Comparison of ENCODE assay signal across 16 cellular contexts in genomic region chr22:50141891-50142363, GRCh38. TPM values are rescaled to one million over a fixed set of nuclear protein-coding genes. Genes with fewer than 3 reads are reported as not detected.
DNase-seq lines count a peak whose midpoint lies in the region; ATAC-seq and TF ChIP-seq lines count a peak whose summit lies in the region.
"Had no signal": no experiment of that assay in that cellular context is flagged by ENCODE, and none has a peak within 500 bp of the region (broad histone marks: within the 10 kb centered on the region; RNA-seq: fewer than 3 reads in every experiment).

No MANE protein-coding gene starts in this region.

- POLR2A ChIA-PET in AG04450 (lab: Yijun Ruan, JAX): interaction anchor here (1.0 to 1.1 kb wide), 2 partner anchors 13 to 174 kb away, joined by 3 to 4 read pairs; no protein-coding TSS in a partner anchor

- no peak overlapping the region for H3K4me3 Mint-ChIP-seq in stimulated activated naive CD8-positive, alpha-beta T cell treated with anti-CD3 and anti-CD28 coated beads, Interleukin-15, amount 100 ng/mL, for 72 hours
- H3K4me3 Mint-ChIP-seq: central memory CD8-positive, alpha-beta T cell had no signal

- H3K27ac ChIP-seq in AG04450 (ENCODE audit: low read depth, low read length) (no peak overlapping the region), vagina (no peak overlapping the region)
- H3K27ac ChIP-seq: left ventricle myocardium inferior, suprapubic skin had no signal

- H3K9me3 ChIP-seq in AG04450 (ENCODE audit: control insufficient read depth, insufficient read depth, low read length): no peaks in the 10 kb centered on the region; the same call in 1 of the 2 replicates
- no peaks in the 10 kb centered on the region for H3K9me3 ChIP-seq in vagina
- H3K9me3 ChIP-seq: left ventricle myocardium inferior, MG63, suprapubic skin had no signal

- DNase-seq in AG04450 (ENCODE audit: low read depth, low spot score): peak; percentile 29
- DNase-seq in H7: peak; percentile 75
- DNase-seq in SK-N-DZ (ENCODE audit: low spot score): peak; percentile 61
- peak; percentile 62 for DNase-seq in left kidney (ENCODE audit: low read depth, low spot score)
- DNase-seq in vagina (ENCODE audit: extremely low spot score in 2 of 2): no peak
- no peak for DNase-seq in stimulated activated naive CD8-positive, alpha-beta T cell treated with anti-CD3 and anti-CD28 coated beads, Interleukin-15, amount 100 ng/mL, for 72 hours
- no peak for DNase-seq in NCI-H128 (lab: John Stamatoyannopoulos, UW; ENCODE audit: unreplicated experiment)
- DNase-seq: activated CD4-positive, alpha-beta T cell treated with anti-CD3 and anti-CD28 coated beads for 1 hour; C1 segment of cervical spinal cord; foreskin fibroblast; left ventricle myocardium inferior; MG63 had no signal

- CTCF ChIA-PET in AG04450 (lab: Charles Lee): interaction anchor here (1.0 to 1.6 kb wide), 3 partner anchors 56 to 212 kb away, joined by 3 to 4 read pairs (median 3); no protein-coding TSS in a partner anchor

- ATAC-seq in HG03139 (IDR thresholded peaks at IDR 0.05; ENCODE audit: unreplicated experiment): no peak
- no peak for ATAC-seq in stimulated activated naive CD8-positive, alpha-beta T cell treated with anti-CD3 and anti-CD28 coated beads, Interleukin-15, amount 100 ng/mL, for 72 hours

- no peak overlapping the region for H3K4me3 ChIP-seq in AG04450 (ENCODE audit: low read depth, low read length)
- H3K4me3 ChIP-seq in H7 (ENCODE audit: insufficient read depth, low read depth, low read length): no peak overlapping the region
- no peak overlapping the region for H3K4me3 ChIP-seq in vagina
- H3K4me3 ChIP-seq: left ventricle myocardium inferior, MG63, suprapubic skin had no signal

- TF ChIP-seq POLR2A in vagina (IDR thresholded peaks at IDR 0.05): no peak

- H3K27me3 ChIP-seq in AG04450 (ENCODE audit: control insufficient read depth, insufficient read depth, low read length): no peaks in the 10 kb centered on the region
- no peaks in the 10 kb centered on the region for H3K27me3 ChIP-seq in H7 (ENCODE audit: control insufficient read depth, insufficient read depth, low read length)
- no peaks in the 10 kb centered on the region for H3K27me3 ChIP-seq in vagina
- H3K27me3 ChIP-seq: MG63 had no signal

- H3K27me3 Mint-ChIP-seq in stimulated activated naive CD8-positive, alpha-beta T cell treated with anti-CD3 and anti-CD28 coated beads, Interleukin-15, amount 100 ng/mL, for 72 hours: peaks cover 40% of the 10 kb centered on the region

- intact Hi-C loops in vagina (cut with DNase I): no loop called here

- H3K4me1 ChIP-seq in vagina: peaks cover 4% of the 10 kb centered on the region
- H3K4me1 ChIP-seq: left ventricle myocardium inferior had no signal

- H3K4me1 Mint-ChIP-seq in stimulated activated naive CD8-positive, alpha-beta T cell treated with anti-CD3 and anti-CD28 coated beads, Interleukin-15, amount 100 ng/mL, for 72 hours: peaks cover 6% of the 10 kb centered on the region
- H3K4me1 Mint-ChIP-seq: central memory CD8-positive, alpha-beta T cell had no signal

- H3K9me3 Mint-ChIP-seq in stimulated activated naive CD8-positive, alpha-beta T cell treated with anti-CD3 and anti-CD28 coated beads, Interleukin-15, amount 100 ng/mL, for 72 hours: no peaks in the 10 kb centered on the region
- H3K9me3 Mint-ChIP-seq: central memory CD8-positive, alpha-beta T cell had no signal

- TF ChIP-seq CTCF in AG04450 (IDR thresholded peaks at IDR 0.05; ENCODE audit: low read depth, low read length) (peak; percentile 29; the same call in 1 of the 2 replicates), vagina (IDR thresholded peaks at IDR 0.05) (no peak)

- H3K36me3 ChIP-seq in H7 (replicated peaks; ENCODE audit: control insufficient read depth, insufficient read depth, low read length) (no peaks in the 10 kb centered on the region), vagina (no peaks in the 10 kb centered on the region)
- H3K36me3 ChIP-seq: left ventricle myocardium inferior, MG63, suprapubic skin had no signal

- no peak overlapping the region for H3K27ac Mint-ChIP-seq in stimulated activated naive CD8-positive, alpha-beta T cell treated with anti-CD3 and anti-CD28 coated beads, Interleukin-15, amount 100 ng/mL, for 72 hours

RNA-seq across cellular contexts. Expression of gene PANX2, which starts 28.6 kb away (rescaled TPM):
- polyA plus RNA-seq in AG04450 (2011; rRNA removed): 0.93 and 1.1 TPM in 2 replicates
- polyA minus RNA-seq in AG04450 (2011; rRNA and poly(A)+ RNA removed): 0.17 and 0.28 TPM in 2 replicates
- total RNA-seq in H7 (2014; rRNA removed; shearing (Covaris generic)): 2.2 and 2.6 TPM in 2 replicates
- 1.7 and 2.2 TPM in 2 replicates for polyA plus RNA-seq in SK-N-DZ (2014; cell fraction: cytosol; rRNA removed)
- polyA plus RNA-seq in SK-N-DZ (2014; cell fraction: nucleus; rRNA removed): 1.8 and 2.6 TPM in 2 replicates
- 4.2 TPM for total RNA-seq in vagina

RNA-seq across cellular contexts. Expression of gene TRABD, which starts 43.8 kb away (rescaled TPM):
- polyA plus RNA-seq in AG04450 (2011; rRNA removed): 8.7 and 11.8 TPM in 2 replicates
- polyA minus RNA-seq in AG04450 (2011; rRNA and poly(A)+ RNA removed): 7.1 and 9.2 TPM in 2 replicates
- 83.1 and 84.6 TPM in 2 replicates for total RNA-seq in H7 (2014; rRNA removed; shearing (Covaris generic))
- 51.6 and 62.9 TPM in 2 replicates for polyA plus RNA-seq in SK-N-DZ (2014; cell fraction: cytosol; rRNA removed)
- 188 and 198 TPM in 2 replicates for polyA plus RNA-seq in SK-N-DZ (2014; cell fraction: nucleus; rRNA removed)
- 40.3 TPM for total RNA-seq in vagina

RNA-seq across cellular contexts. Expression of gene MOV10L1, which starts 52.1 kb away (rescaled TPM):
- polyA plus RNA-seq in AG04450 (2011; rRNA removed): 4.2 and 4.6 TPM in 2 replicates
- polyA minus RNA-seq in AG04450 (2011; rRNA and poly(A)+ RNA removed): 4.3 and 5.5 TPM in 2 replicates
- not detected in 2 replicates for total RNA-seq in H7 (2014; rRNA removed; shearing (Covaris generic))
- polyA plus RNA-seq in SK-N-DZ (2014; cell fraction: cytosol; rRNA removed): 0.41 TPM in 1 of 2 replicates, not detected in the other
- polyA plus RNA-seq in SK-N-DZ (2014; cell fraction: nucleus; rRNA removed): 0.24 and 0.64 TPM in 2 replicates
- 0.98 TPM for total RNA-seq in vagina

RNA-seq across cellular contexts. Expression of gene MLC1, which starts 56.7 kb away (rescaled TPM):
- 0.15 and 0.27 TPM in 2 replicates for polyA plus RNA-seq in AG04450 (2011; rRNA removed)
- polyA minus RNA-seq in AG04450 (2011; rRNA and poly(A)+ RNA removed): 0.56 TPM in 1 of 2 replicates, not detected in the other
- total RNA-seq in H7 (2014; rRNA removed; shearing (Covaris generic)): 0.14 TPM in 1 of 2 replicates, not detected in the other
- not detected in 2 replicates for polyA plus RNA-seq in SK-N-DZ (2014; cell fraction: cytosol; rRNA removed)
- not detected in 2 replicates for polyA plus RNA-seq in SK-N-DZ (2014; cell fraction: nucleus; rRNA removed)
- total RNA-seq in vagina: 29.2 TPM
- total RNA-seq: pulmonary artery endothelial cell had no signal

RNA-seq across cellular contexts. Expression of gene SELENOO, which starts 58.9 kb away (rescaled TPM):
- polyA plus RNA-seq in AG04450 (2011; rRNA removed): 6.8 and 9.4 TPM in 2 replicates
- 3.4 and 4.9 TPM in 2 replicates for polyA minus RNA-seq in AG04450 (2011; rRNA and poly(A)+ RNA removed)
- total RNA-seq in H7 (2014; rRNA removed; shearing (Covaris generic)): 27.8 and 29.9 TPM in 2 replicates
- polyA plus RNA-seq in SK-N-DZ (2014; cell fraction: cytosol; rRNA removed): 32.9 and 34.5 TPM in 2 replicates
- 120 and 155 TPM in 2 replicates for polyA plus RNA-seq in SK-N-DZ (2014; cell fraction: nucleus; rRNA removed)
- total RNA-seq in vagina: 39.0 TPM

Comparison
In these comparisons a context has a peak if more than half of its experiments do, and no peak if none do; other contexts are left out.
1. DNase-seq: peak in AG04450 (single experiment), H7 (single experiment), SK-N-DZ (single experiment) and left kidney (single experiment); none in vagina (0 of 2), stimulated activated naive CD8-positive, alpha-beta T cell treated with anti-CD3 and anti-CD28 coated beads, Interleukin-15, amount 100 ng/mL, for 72 hours (0 of 2) and NCI-H128 (single experiment).